ENCODE assay signal across 13 cellular contexts in the genomic region with DNA sequence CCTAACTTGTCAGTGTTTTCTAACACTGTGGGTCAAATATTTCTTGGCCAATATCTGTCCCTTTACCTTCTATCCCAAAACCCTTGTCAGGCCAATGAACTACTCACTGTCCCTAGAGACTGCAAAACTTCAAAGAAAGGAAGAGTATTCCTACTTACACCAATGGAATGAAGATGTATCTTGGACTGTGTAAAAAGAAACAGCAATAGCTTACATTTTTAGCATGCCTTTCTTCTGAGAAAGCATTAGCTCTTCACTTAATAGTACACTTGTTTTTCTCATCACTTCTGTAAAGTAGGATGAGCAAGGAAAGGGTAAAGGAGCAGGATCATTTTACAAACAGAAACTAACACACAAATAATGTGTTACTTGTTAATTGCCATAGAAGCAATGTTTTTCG.
A peak's percentile ranks its signal among the peaks of the same experiment; 100 is the strongest.
DNase-seq lines count a peak whose midpoint lies in the region; ATAC-seq and TF ChIP-seq lines count a peak whose summit lies in the region.
"Had no signal": no experiment of that assay in that cellular context is flagged by ENCODE, and none has a peak within 500 bp of the region (broad histone marks: within the 10 kb centered on the region; RNA-seq: fewer than 3 reads in every experiment).

No MANE protein-coding gene starts in this region.

- CTCF ChIA-PET in AG04449 (lab: Yijun Ruan, JAX), result interaction anchor here (1.3 to 4.3 kb wide), 5 partner anchors 9 to 120 kb away, joined by 3 to 16 read pairs (median 5); a partner anchor contains a TSS
- CTCF ChIA-PET in OCI-LY7 (lab: Charles Lee; ENCODE audit: unreplicated experiment), result no interaction called here

- POLR2A ChIA-PET in AG04449 (lab: Yijun Ruan, JAX), result no interaction called here
- POLR2A ChIA-PET in OCI-LY7 (lab: Charles Lee), result no interaction called here

- BruUV-seq in OCI-LY7 (replicated peaks; lab: Mats Ljungman, UMichigan), result no TSS peak

- in situ Hi-C loops in brain microvascular endothelial cell (cut with HindIII; ENCODE audit: low pct_ligation_motif_present, low sequenced_read_pairs), result no loop called here

- peaks cover 29% of the 10 kb centered on the region; the same call in 1 of the 2 replicates for H3K79me2 ChIP-seq in OCI-LY7 (ENCODE audit: insufficient read depth, low read depth, low read length)

- H3K4me3 ChIP-seq in AG04449 (ENCODE audit: low read depth, low read length), result no peak overlapping the region
- H3K4me3 ChIP-seq in brain microvascular endothelial cell (ENCODE audit: low read depth, low read length), result no peak overlapping the region
- H3K4me3 ChIP-seq in vagina, result no peak overlapping the region
- H3K4me3 ChIP-seq in OCI-LY7 (ENCODE audit: low read depth, low read length, poor library complexity, severe bottlenecking), result no peak overlapping the region
- H3K4me3 ChIP-seq: upper lobe of left lung had no signal

- TF ChIP-seq CTCF in AG04449 (IDR thresholded peaks at IDR 0.05; ENCODE audit: insufficient read depth, low read length, missing control alignments) (no peak), brain microvascular endothelial cell (IDR thresholded peaks at IDR 0.05; ENCODE audit: low read depth, low read length, missing control alignments) (no peak), vagina (IDR thresholded peaks at IDR 0.05) (no peak), OCI-LY7 (conservative IDR thresholded peaks at IDR 0.05; ENCODE audit: low read length) (no peak)

- no peaks in the 10 kb centered on the region for H4K20me1 ChIP-seq in OCI-LY7 (ENCODE audit: insufficient read depth, low read length)

- H3K4me1 ChIP-seq in vagina, result peaks cover 1% of the 10 kb centered on the region
- peaks cover 7% of the 10 kb centered on the region for H3K4me1 ChIP-seq in OCI-LY7 (ENCODE audit: insufficient read depth, low read length, poor library complexity, severe bottlenecking)

- H3K27me3 ChIP-seq in brain microvascular endothelial cell (replicated peaks) (no peaks in the 10 kb centered on the region), vagina (no peaks in the 10 kb centered on the region)
- H3K27me3 ChIP-seq: upper lobe of left lung had no signal

- no peaks in the 10 kb centered on the region for H3K9me2 ChIP-seq in OCI-LY7 (ENCODE audit: insufficient read depth, low read length)

- intact Hi-C loops in vagina (cut with DNase I) (no loop called here), OCI-LY7 (cut with micrococcal nuclease; ENCODE audit: unreplicated experiment) (no loop called here)

- H3K9me3 ChIP-seq in vagina, result no peaks in the 10 kb centered on the region
- no peaks in the 10 kb centered on the region for H3K9me3 ChIP-seq in OCI-LY7 (ENCODE audit: low read length)
- H3K9me3 ChIP-seq: upper lobe of left lung had no signal

- H2AFZ ChIP-seq in OCI-LY7 (ENCODE audit: low read length), result no peak overlapping the region

- H3K27ac ChIP-seq in brain microvascular endothelial cell (peak overlapping the region; percentile 57), vagina (no peak overlapping the region), OCI-LY7 (ENCODE audit: low read depth, low read length, poor library complexity, severe bottlenecking) (no peak overlapping the region)
- H3K27ac ChIP-seq: KMS-11, upper lobe of left lung had no signal

- TF ChIP-seq POLR2A in vagina (IDR thresholded peaks at IDR 0.05), result no peak

- ATAC-seq in HG03565 (IDR thresholded peaks at IDR 0.05; ENCODE audit: unreplicated experiment) (no peak), HG03139 (IDR thresholded peaks at IDR 0.05; ENCODE audit: unreplicated experiment) (no peak)

- peak; percentile 44 for DNase-seq in AG04449 (ENCODE audit: low read depth, low spot score)
- DNase-seq in HS-27A (ENCODE audit: low read depth), result peak; percentile 59
- DNase-seq in brain microvascular endothelial cell, result peak; percentile 21
- peak; percentile 88 for DNase-seq in kidney tubule cell (ENCODE audit: low spot score)
- DNase-seq in vagina (ENCODE audit: extremely low spot score in 2 of 2), result no peak
- no peak for DNase-seq in OCI-LY7 (ENCODE audit: low spot score)
- DNase-seq: activated CD4-positive, alpha-beta T cell treated with anti-CD3 and anti-CD28 coated beads, Interleukin-2, amount 10 ng/mL, durations not matched to agents 24 days and 14 days; islet precursor cell; NCI-H2227 treated with DMSO at 0.1 percent for 48 hours; upper lobe of left lung had no signal

- H3K4me2 ChIP-seq in OCI-LY7 (ENCODE audit: low read length), result no peak overlapping the region
- H3K4me2 ChIP-seq: KMS-11 had no signal

- H3K36me3 ChIP-seq in brain microvascular endothelial cell (replicated peaks) (no peaks in the 10 kb centered on the region), vagina (no peaks in the 10 kb centered on the region), OCI-LY7 (ENCODE audit: insufficient read depth, low read length) (peaks cover 63% of the 10 kb centered on the region)

Comparison
In these comparisons a context has a peak if more than half of its experiments do, and no peak if none do; other contexts are left out.
1. DNase-seq: peak in AG04449 (single experiment), HS-27A (single experiment), brain microvascular endothelial cell (single experiment) and kidney tubule cell (single experiment); none in vagina (0 of 2) and OCI-LY7 (single experiment).